In genomic region chr12:53956914-53957536, GRCh38 we compare ENCODE assay signal across 18 cellular contexts. TPM values are rescaled to one million over a fixed set of nuclear protein-coding genes. Genes with fewer than 3 reads are reported as not detected.
DNase-seq lines count a peak whose midpoint lies in the region; ATAC-seq, FAIRE-seq and TF ChIP-seq lines count a peak whose summit lies in the region.
"Had no signal": no experiment of that assay in that cellular context is flagged by ENCODE, and none has a peak within 500 bp of the region (broad histone marks: within the 10 kb centered on the region; RNA-seq: fewer than 3 reads in every experiment).

No MANE protein-coding gene starts in this region.

- H3K4me1 ChIP-seq in PC-3 (ENCODE audit: insufficient read depth, low read length): no peaks in the 10 kb centered on the region
- H3K4me1 ChIP-seq in H1 (replicated peaks in 1 of 4; ENCODE audit: control insufficient read depth in 3 of 4, insufficient read depth in 4 of 4, low read length in 3 of 4): peaks cover 0 to 5% (median 2%) of the 10 kb centered on the region in 4 experiments; a peak in 2 of 7 replicates
- H3K4me1 ChIP-seq: SJCRH30 had no signal

- H3K4ac ChIP-seq in H1 (replicated peaks; ENCODE audit: insufficient read length, low read depth, low read length): no peak overlapping the region

- peaks cover 10% of the 10 kb centered on the region for H3K9me3 Mint-ChIP-seq in stimulated activated memory B cell treated with anti-CD40 and anti-IgM and Interleukin-4, amounts not matched to agents 10 μg/mL and 1 μg/mL and 100 μg/mL, for 72 hours

- H3K9me3 ChIP-seq in PC-3 (ENCODE audit: low read length) (no peaks in the 10 kb centered on the region), H1 (ENCODE audit: insufficient read depth in 2 of 2, low read depth in 1 of 2, low read length in 1 of 2) (no peaks in the 10 kb centered on the region; a peak in 1 of 4 replicates), WERI-Rb-1 (ENCODE audit: severe bottlenecking) (no peaks in the 10 kb centered on the region)
- H3K9me3 ChIP-seq: SJCRH30 had no signal

- CTCF ChIA-PET in PC-3 (lab: Charles Lee) (no interaction called here), H1 (lab: Charles Lee; ENCODE audit: partially characterized antibody) (interaction anchor here (0.8 to 5.6 kb wide), 3 partner anchors 29 to 125 kb away, joined by 3 to 40 read pairs (median 3); partner anchors contain the start of gene HOXC10)

- no peak for ATAC-seq in PC-3
- no peak for ATAC-seq in stimulated activated memory B cell treated with anti-CD40 and anti-IgM and Interleukin-4, amounts not matched to agents 10 μg/mL and 1 μg/mL and 100 μg/mL, for 72 hours
- ATAC-seq: HCT116 had no signal

- peak overlapping the region; percentile 60; the same call in 1 of the 2 replicates for H2BK12ac ChIP-seq in H1 (ENCODE audit: low read depth, low read length)

- no peak overlapping the region for H3K9ac ChIP-seq in PC-3 (ENCODE audit: low read length)
- no peak overlapping the region for H3K9ac ChIP-seq in H1 (replicated peaks in 1 of 4; ENCODE audit: extremely low read depth in 1 of 4, low read depth in 3 of 4, low read length in 3 of 4)
- H3K9ac ChIP-seq: BLaER1 had no signal

- FAIRE-seq in GM12891 (lab: Jason Lieb, UNC) (no peak), H1 (lab: Jason Lieb, UNC) (no peak)

- peaks cover 100% of the 10 kb centered on the region for H3K27me3 Mint-ChIP-seq in stimulated activated memory B cell treated with anti-CD40 and anti-IgM and Interleukin-4, amounts not matched to agents 10 μg/mL and 1 μg/mL and 100 μg/mL, for 72 hours

- WGBS in H1 (ENCODE audit: extremely low coverage in 1 of 2, insufficient coverage in 1 of 2, insufficient read length in 1 of 2, insufficient replicate concordance in 2 of 2, low coverage in 1 of 2, low lambda C conversion rate in 2 of 2, missing lambda C conversion rate in 1 of 2), 2 experiments: 27% methylated on average over 11 of the region's 11 CpGs; no CpG with 5 or more reads in 1 of the 2 experiments

- no peak overlapping the region for H3K18ac ChIP-seq in H1 (ENCODE audit: extremely low read depth, low read length)

- H3K27ac ChIP-seq in PC-3 (ENCODE audit: low read length) (no peak overlapping the region), H1 (ENCODE audit: low read depth, low read length) (no peak overlapping the region), WERI-Rb-1 (no peak overlapping the region)
- H3K27ac ChIP-seq: BLaER1, SJCRH30 had no signal

- no peak overlapping the region for H3K23ac ChIP-seq in H1 (ENCODE audit: insufficient read length)

- H2AK5ac ChIP-seq in H1 (ENCODE audit: low read depth, low read length): peak overlapping the region; percentile 72; the same call in 1 of the 2 replicates

- H2BK20ac ChIP-seq in H1 (ENCODE audit: low read length): peak overlapping the region; percentile 86; the same call in 1 of the 2 replicates

- H2AFZ ChIP-seq in PC-3 (ENCODE audit: low read length) (peak overlapping the region; percentile 52), H1 (ENCODE audit: low read length) (no peak overlapping the region)

- H3K14ac ChIP-seq in H1 (ENCODE audit: insufficient read length): no peak overlapping the region

- peak overlapping the region; percentile 9 for H3K4me3 Mint-ChIP-seq in stimulated activated memory B cell treated with anti-CD40 and anti-IgM and Interleukin-4, amounts not matched to agents 10 μg/mL and 1 μg/mL and 100 μg/mL, for 72 hours

- H3K36me3 ChIP-seq in PC-3 (ENCODE audit: low read depth, low read length) (no peaks in the 10 kb centered on the region), H1 (ENCODE audit: control insufficient read depth in 2 of 4, insufficient read depth in 4 of 4, low read length in 3 of 4) (peaks cover 0 to 14% (median 0%) of the 10 kb centered on the region in 4 experiments; a peak in 1 of 8 replicates), WERI-Rb-1 (no peaks in the 10 kb centered on the region)
- H3K36me3 ChIP-seq: BLaER1, SJCRH30 had no signal

- DNase-seq in GM12891 (ENCODE audit: insufficient read length, low spot score): no peak
- DNase-seq in PC-3: no peak
- DNase-seq in H1 (ENCODE audit: low read depth in 1 of 2, low spot score in 2 of 2): no peak
- DNase-seq in cerebellar nuclear complex (lab: John Stamatoyannopoulos, UW): no peak
- no peak for DNase-seq in GOT3 (lab: John Stamatoyannopoulos, UW)
- DNase-seq in WERI-Rb-1: no peak
- DNase-seq: DMS 273 treated with DMSO at 0.1 percent for 48 hours, IMR-90, NCI-H1092 treated with DMSO at 0.1 percent for 48 hours, NCI-H1694, NCI-H2171, NCI-H510A, NCI-H82, SJCRH30 had no signal

- peaks cover 33% of the 10 kb centered on the region for H3K4me1 Mint-ChIP-seq in stimulated activated memory B cell treated with anti-CD40 and anti-IgM and Interleukin-4, amounts not matched to agents 10 μg/mL and 1 μg/mL and 100 μg/mL, for 72 hours

- no peak overlapping the region for H4K91ac ChIP-seq in H1 (replicated peaks; ENCODE audit: insufficient read length, low read length)

- no peaks in the 10 kb centered on the region for H3K79me2 ChIP-seq in PC-3 (ENCODE audit: low read length)
- H3K79me2 ChIP-seq in H1 (ENCODE audit: control insufficient read depth in 1 of 2, insufficient read depth in 2 of 2, low read length in 2 of 2): no peaks in the 10 kb centered on the region

- intact Hi-C loops in PC-3 (cut with micrococcal nuclease): no loop called here

- no peak overlapping the region for H2BK15ac ChIP-seq in H1 (ENCODE audit: low read length)

- TF ChIP-seq POLR2A in GM12891 (IDR thresholded peaks at IDR 0.05; ENCODE audit: low read depth, low read length): no peak
- no peak for TF ChIP-seq POLR2A in H1 (IDR thresholded peaks at IDR 0.05; ENCODE audit: control extremely low read depth in 1 of 2, low read depth in 2 of 2, low read length in 2 of 2)

- H3K4me2 ChIP-seq in PC-3 (ENCODE audit: low read length): no peak overlapping the region
- H3K4me2 ChIP-seq in H1 (ENCODE audit: insufficient read depth in 1 of 2, low read depth in 2 of 2, low read length in 2 of 2): no peak overlapping the region
- H3K4me2 ChIP-seq: BLaER1 had no signal

- H4K20me1 ChIP-seq in PC-3 (ENCODE audit: low read length) (no peaks in the 10 kb centered on the region), H1 (replicated peaks in 1 of 2; ENCODE audit: control insufficient read depth in 1 of 2, insufficient read depth in 2 of 2, low read length in 2 of 2) (peaks cover 29 to 59% of the 10 kb centered on the region in 2 experiments)

- no peaks in the 10 kb centered on the region for H3F3A ChIP-seq in PC-3 (ENCODE audit: low read length, unreplicated experiment)

- no peak overlapping the region for H3K56ac ChIP-seq in H1 (replicated peaks; ENCODE audit: insufficient read length, low read depth, low read length)

- H4K5ac ChIP-seq in H1 (ENCODE audit: insufficient read length, low read depth, low read length): no peak overlapping the region

- H3K4me3 ChIP-seq in PC-3 (ENCODE audit: low read length) (no peak overlapping the region), H1 (ENCODE audit: extremely low read depth in 1 of 4, insufficient read depth in 2 of 4, low read depth in 3 of 4, low read length in 4 of 4) (no peak overlapping the region), WERI-Rb-1 (ENCODE audit: low read depth, low read length) (no peak overlapping the region)
- H3K4me3 ChIP-seq: BLaER1, SJCRH30 had no signal

- BruUV-seq in PC-3 (replicated peaks; lab: Mats Ljungman, UMichigan): no TSS peak

- H3K79me1 ChIP-seq in H1 (ENCODE audit: low read depth, low read length): no peaks in the 10 kb centered on the region

- H3K9me2 ChIP-seq in PC-3 (replicated peaks; ENCODE audit: low read length): no peaks in the 10 kb centered on the region

- H2BK120ac ChIP-seq in H1 (replicated peaks; ENCODE audit: low read depth, low read length): no peak overlapping the region

- H3K27me3 ChIP-seq in PC-3 (ENCODE audit: low read length): no peaks in the 10 kb centered on the region
- H3K27me3 ChIP-seq in H1 (replicated peaks in 1 of 4; ENCODE audit: control insufficient read depth in 3 of 4, extremely low read depth in 1 of 4, insufficient read depth in 3 of 4, low read length in 3 of 4): peaks cover 100% of the 10 kb centered on the region in 4 experiments
- H3K27me3 ChIP-seq in WERI-Rb-1 (ENCODE audit: insufficient read depth, low read depth, severe bottlenecking): peaks cover 49% of the 10 kb centered on the region

- TF ChIP-seq CTCF in PC-3 (conservative IDR thresholded peaks at IDR 0.05; ENCODE audit: low read depth, low read length): no peak
- TF ChIP-seq CTCF in H1 (IDR thresholded peaks at IDR 0.05; ENCODE audit: control extremely low read depth in 1 of 3, insufficient read depth in 1 of 3, low read depth in 1 of 3, low read length in 3 of 3): no peak
- TF ChIP-seq CTCF in WERI-Rb-1 (IDR thresholded peaks at IDR 0.05; ENCODE audit: low read depth, low read length): no peak

- TF ChIP-seq RAD21 in H1 (IDR thresholded peaks at IDR 0.05 in 1 of 2, conservative IDR thresholded peaks at IDR 0.05 in 1 of 2; ENCODE audit: low read depth in 2 of 2, low read length in 2 of 2): no peak

- no peaks in the 10 kb centered on the region for H3K36me3 Mint-ChIP-seq in stimulated activated memory B cell treated with anti-CD40 and anti-IgM and Interleukin-4, amounts not matched to agents 10 μg/mL and 1 μg/mL and 100 μg/mL, for 72 hours

- H4K8ac ChIP-seq in H1 (ENCODE audit: extremely low read depth, insufficient read depth, low read length): no peak overlapping the region

- H2BK5ac ChIP-seq in H1 (ENCODE audit: low read depth, low read length): no peak overlapping the region

- POLR2A ChIA-PET in PC-3 (lab: Charles Lee; ENCODE audit: unreplicated experiment) (no interaction called here), H1 (lab: Charles Lee; ENCODE audit: partially characterized antibody) (no interaction called here)

- TF ChIP-seq EP300 in H1 (IDR thresholded peaks at IDR 0.05; ENCODE audit: borderline replicate concordance in 1 of 2, low read depth in 2 of 2, low read length in 2 of 2): no peak

- no peaks in the 10 kb centered on the region for H3K23me2 ChIP-seq in H1 (ENCODE audit: low read depth, low read length)

- no peak overlapping the region for H3K27ac Mint-ChIP-seq in stimulated activated memory B cell treated with anti-CD40 and anti-IgM and Interleukin-4, amounts not matched to agents 10 μg/mL and 1 μg/mL and 100 μg/mL, for 72 hours

RNA-seq across cellular contexts. Expression of gene HOXC12, which starts 2.3 kb away (rescaled TPM):
- polyA plus RNA-seq in GM12891 (2012; ENCODE audit: low read depth, missing spikeins): not detected
- 0.33 and 1.2 TPM in 2 replicates for total RNA-seq in PC-3 (2014; rRNA removed)
- total RNA-seq in H1 (2021; fragmentation: NEBNext Ultra II Directional; extraction: Animal tissue kit (Norgen Biotek cat#: 25700)): not detected in 2 replicates
- not detected in 2 replicates for polyA plus RNA-seq in H1 (2011; rRNA removed)
- polyA plus RNA-seq in H1 (2011; cell fraction: cytosol; rRNA removed): not detected
- not detected for polyA plus RNA-seq in H1 (2011; cell fraction: nucleus; rRNA removed)
- not detected in 4 replicates for polyA plus RNA-seq in H1 (2012, experiment 1 of 2)
- not detected for polyA plus RNA-seq in H1 (2012, experiment 2 of 2)
- not detected for polyA plus RNA-seq in H1 (2013, experiment 1 of 2)
- not detected for polyA plus RNA-seq in H1 (2013, experiment 2 of 2)
- polyA minus RNA-seq in H1 (2011; rRNA and poly(A)+ RNA removed): not detected in 2 replicates
- polyA minus RNA-seq in H1 (2011; cell fraction: cytosol; rRNA and poly(A)+ RNA removed): not detected
- not detected for polyA minus RNA-seq in H1 (2011; cell fraction: nucleus; rRNA and poly(A)+ RNA removed)
- total RNA-seq: IMR-90, SJCRH30 had no signal
- polyA plus RNA-seq: IMR-90 had no signal

RNA-seq across cellular contexts. Expression of gene HOXC11, which starts 15.9 kb away (rescaled TPM):
- polyA plus RNA-seq in GM12891 (2012; ENCODE audit: low read depth, missing spikeins): not detected
- total RNA-seq in PC-3 (2014; rRNA removed): 0.84 and 1.2 TPM in 2 replicates
- total RNA-seq in H1 (2021; fragmentation: NEBNext Ultra II Directional; extraction: Animal tissue kit (Norgen Biotek cat#: 25700)): not detected in 2 replicates
- polyA plus RNA-seq in H1 (2011; rRNA removed): not detected in 2 replicates
- not detected for polyA plus RNA-seq in H1 (2011; cell fraction: cytosol; rRNA removed)
- polyA plus RNA-seq in H1 (2011; cell fraction: nucleus; rRNA removed): not detected
- not detected in 4 replicates for polyA plus RNA-seq in H1 (2012, experiment 1 of 2)
- polyA plus RNA-seq in H1 (2012, experiment 2 of 2): not detected
- not detected for polyA plus RNA-seq in H1 (2013, experiment 1 of 2)
- not detected for polyA plus RNA-seq in H1 (2013, experiment 2 of 2)
- not detected in 2 replicates for polyA minus RNA-seq in H1 (2011; rRNA and poly(A)+ RNA removed)
- polyA minus RNA-seq in H1 (2011; cell fraction: cytosol; rRNA and poly(A)+ RNA removed): 0.88 TPM
- 0.40 TPM for polyA minus RNA-seq in H1 (2011; cell fraction: nucleus; rRNA and poly(A)+ RNA removed)
- total RNA-seq: HT-29, IMR-90 had no signal
- polyA plus RNA-seq: IMR-90 had no signal

RNA-seq across cellular contexts. Expression of gene HOTAIR, which starts 17.7 kb away (rescaled TPM):
- polyA plus RNA-seq in GM12891 (2012; ENCODE audit: low read depth, missing spikeins): not detected
- total RNA-seq in PC-3 (2014; rRNA removed): 3.5 and 4.3 TPM in 2 replicates
- not detected in 2 replicates for total RNA-seq in H1 (2021; fragmentation: NEBNext Ultra II Directional; extraction: Animal tissue kit (Norgen Biotek cat#: 25700))
- polyA plus RNA-seq in H1 (2011; rRNA removed): not detected in 2 replicates
- not detected for polyA plus RNA-seq in H1 (2011; cell fraction: cytosol; rRNA removed)
- polyA plus RNA-seq in H1 (2011; cell fraction: nucleus; rRNA removed): not detected
- polyA plus RNA-seq in H1 (2012, experiment 1 of 2): not detected in 4 replicates
- polyA plus RNA-seq in H1 (2012, experiment 2 of 2): not detected
- not detected for polyA plus RNA-seq in H1 (2013, experiment 1 of 2)
- polyA plus RNA-seq in H1 (2013, experiment 2 of 2): not detected
- polyA minus RNA-seq in H1 (2011; rRNA and poly(A)+ RNA removed): not detected in 2 replicates
- not detected for polyA minus RNA-seq in H1 (2011; cell fraction: cytosol; rRNA and poly(A)+ RNA removed)
- polyA minus RNA-seq in H1 (2011; cell fraction: nucleus; rRNA and poly(A)+ RNA removed): not detected
- total RNA-seq: IMR-90 had no signal
- polyA plus RNA-seq: IMR-90 had no signal

RNA-seq across cellular contexts. Expression of gene HOXC13, which starts 18.4 kb away (rescaled TPM):
- not detected for polyA plus RNA-seq in GM12891 (2012; ENCODE audit: low read depth, missing spikeins)
- total RNA-seq in PC-3 (2014; rRNA removed): 7.8 and 9.0 TPM in 2 replicates
- 0.13 TPM in 1 of 2 replicates, not detected in the other for total RNA-seq in H1 (2021; fragmentation: NEBNext Ultra II Directional; extraction: Animal tissue kit (Norgen Biotek cat#: 25700))
- polyA plus RNA-seq in H1 (2011; rRNA removed): 0.02 TPM in 1 of 2 replicates, not detected in the other
- not detected for polyA plus RNA-seq in H1 (2011; cell fraction: cytosol; rRNA removed)
- not detected for polyA plus RNA-seq in H1 (2011; cell fraction: nucleus; rRNA removed)
- not detected in 4 replicates for polyA plus RNA-seq in H1 (2012, experiment 1 of 2)
- 0.10 TPM for polyA plus RNA-seq in H1 (2012, experiment 2 of 2)
- 0.02 TPM for polyA plus RNA-seq in H1 (2013, experiment 1 of 2)
- polyA plus RNA-seq in H1 (2013, experiment 2 of 2): not detected
- not detected in 2 replicates for polyA minus RNA-seq in H1 (2011; rRNA and poly(A)+ RNA removed)
- polyA minus RNA-seq in H1 (2011; cell fraction: cytosol; rRNA and poly(A)+ RNA removed): not detected
- polyA minus RNA-seq in H1 (2011; cell fraction: nucleus; rRNA and poly(A)+ RNA removed): not detected
- total RNA-seq: IMR-90 had no signal
- polyA plus RNA-seq: IMR-90 had no signal

RNA-seq across cellular contexts. Expression of gene HOXC10, which starts 27.9 kb away (rescaled TPM):
- polyA plus RNA-seq in GM12891 (2012; ENCODE audit: low read depth, missing spikeins): not detected
- total RNA-seq in PC-3 (2014; rRNA removed): 0.69 and 2.9 TPM in 2 replicates
- total RNA-seq in H1 (2021; fragmentation: NEBNext Ultra II Directional; extraction: Animal tissue kit (Norgen Biotek cat#: 25700)): not detected in 2 replicates
- not detected in 2 replicates for polyA plus RNA-seq in H1 (2011; rRNA removed)
- polyA plus RNA-seq in H1 (2011; cell fraction: cytosol; rRNA removed): not detected
- polyA plus RNA-seq in H1 (2011; cell fraction: nucleus; rRNA removed): not detected
- polyA plus RNA-seq in H1 (2012, experiment 1 of 2): not detected in 4 replicates
- polyA plus RNA-seq in H1 (2012, experiment 2 of 2): 0.20 TPM
- polyA plus RNA-seq in H1 (2013, experiment 1 of 2): not detected
- not detected for polyA plus RNA-seq in H1 (2013, experiment 2 of 2)
- polyA minus RNA-seq in H1 (2011; rRNA and poly(A)+ RNA removed): not detected in 2 replicates
- polyA minus RNA-seq in H1 (2011; cell fraction: cytosol; rRNA and poly(A)+ RNA removed): not detected
- polyA minus RNA-seq in H1 (2011; cell fraction: nucleus; rRNA and poly(A)+ RNA removed): not detected
- total RNA-seq: HT-29, IMR-90 had no signal
